In the genomic region with DNA sequence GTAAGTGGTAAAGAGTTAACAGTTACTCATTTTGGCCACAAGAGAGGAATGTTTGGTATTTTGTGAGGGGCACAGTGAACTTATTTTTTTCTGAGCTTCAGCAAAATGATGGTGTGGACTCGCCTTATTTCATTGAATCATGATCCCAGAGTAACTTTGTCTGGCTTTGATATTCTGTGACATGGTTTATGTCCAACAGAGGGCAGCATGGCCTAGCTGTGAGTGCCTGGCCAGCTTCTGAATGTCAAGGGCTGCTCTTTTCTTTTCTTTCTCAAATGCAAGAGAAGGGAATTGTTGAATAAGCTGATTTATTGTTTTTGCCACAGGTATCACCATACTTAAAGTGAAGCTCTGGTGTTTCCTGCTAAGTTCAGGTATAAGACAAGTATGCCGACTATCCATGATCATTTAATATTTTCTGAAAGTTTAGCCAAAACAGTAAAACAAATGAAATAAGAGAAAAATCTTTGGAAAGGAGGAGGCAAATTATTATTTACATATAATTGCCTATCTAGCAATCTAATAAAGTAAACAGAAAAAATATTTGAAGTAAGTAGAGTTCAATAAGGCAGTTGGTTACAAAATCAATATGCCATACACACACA, we compare ENCODE assay signal across 8 cellular contexts. TPM values are rescaled to one million over a fixed set of nuclear protein-coding genes. Genes with fewer than 3 reads are reported as not detected.
DNase-seq lines count a peak whose midpoint lies in the region; ATAC-seq and TF ChIP-seq lines count a peak whose summit lies in the region.

No MANE protein-coding gene starts in this region.

- H3K23ac ChIP-seq in mesendoderm (ENCODE audit: low read length) = no peak overlapping the region

- H3K79me2 ChIP-seq in GM23248 (ENCODE audit: insufficient read depth) (no peaks in the 10 kb centered on the region), mesendoderm (ENCODE audit: control insufficient read depth, insufficient read depth, low read length) (no peaks in the 10 kb centered on the region)

- no peak for ATAC-seq in HG03342 (IDR thresholded peaks at IDR 0.05; ENCODE audit: unreplicated experiment)
- ATAC-seq in HG02623 (IDR thresholded peaks at IDR 0.05; ENCODE audit: unreplicated experiment) = no peak

- WGBS in GM23248 (ENCODE audit: low coverage in 1 of 2, low lambda C conversion rate in 2 of 2, missing lambda C conversion rate in 2 of 2), 2 experiments = 70 to 82% methylated on average over 2 of the region's 2 CpGs
- WGBS in mesendoderm (ENCODE audit: extremely low coverage, insufficient coverage, low lambda C conversion rate) = no CpG with 5 or more reads among the region's 2 CpGs

- H2BK15ac ChIP-seq in mesendoderm (replicated peaks; ENCODE audit: low read depth) = no peak overlapping the region

- no peak overlapping the region for H2AK5ac ChIP-seq in mesendoderm (ENCODE audit: low read length)

- no peaks in the 10 kb centered on the region for H3F3A ChIP-seq in GM23248 (ENCODE audit: insufficient read depth)

- H3K4me3 ChIP-seq in GM23248 (no peak overlapping the region), dorsolateral prefrontal cortex (no peak overlapping the region), mesendoderm (ENCODE audit: low read length) (no peak overlapping the region)

- in situ Hi-C loops in GM23248 (cut with MboI) = no loop called here

- no peak overlapping the region for H3K18ac ChIP-seq in mesendoderm (ENCODE audit: low read length)

- no peak overlapping the region for H2BK5ac ChIP-seq in mesendoderm (ENCODE audit: low read length)

- H3K9ac ChIP-seq in GM23248 = no peak overlapping the region
- no peak overlapping the region for H3K9ac ChIP-seq in mesendoderm (ENCODE audit: low read length)

- H4K20me1 ChIP-seq in GM23248 (ENCODE audit: insufficient read depth) = no peaks in the 10 kb centered on the region

- H3K4ac ChIP-seq in mesendoderm (ENCODE audit: low read depth, low read length) = no peak overlapping the region

- peak in 55 of 56 donors; percentile 48 to 84 (median 69) for TF ChIP-seq CTCF in dorsolateral prefrontal cortex (IDR thresholded peaks at IDR 0.05 in 54 of 56, conservative IDR thresholded peaks at IDR 0.05 in 2 of 56; ENCODE audit: low read depth in 1 of 56, partially characterized antibody in 56 of 56)

- intact Hi-C loops in dorsolateral prefrontal cortex (cut with DNase I) = no loop called here

- H3K79me1 ChIP-seq in mesendoderm (ENCODE audit: low read length) = no peaks in the 10 kb centered on the region

- H3K36me3 ChIP-seq in GM23248 (ENCODE audit: low read depth) (peaks cover 7% of the 10 kb centered on the region; the same call in 1 of the 2 replicates), mesendoderm (ENCODE audit: control insufficient read depth, insufficient read depth, low read length) (no peaks in the 10 kb centered on the region)

- DNase-seq in AG08395 (ENCODE audit: low spot score) (peak; percentile 52), GM23248 (peak; percentile 64), NCI-H82 treated with DMSO at 0.1 percent for 48 hours (lab: John Stamatoyannopoulos, UW; ENCODE audit: unreplicated experiment) (peak; percentile 39), dorsolateral prefrontal cortex (peak in 6 of 10 donors; percentile 30 to 60 (median 46)), mesendoderm (peak; percentile 45), NCI-H1048 (lab: John Stamatoyannopoulos, UW) (no peak)

- H3K9me3 ChIP-seq in GM23248 (ENCODE audit: low read depth) = no peaks in the 10 kb centered on the region

- H3K27me3 ChIP-seq in GM23248 (replicated peaks; ENCODE audit: insufficient read depth) = no peaks in the 10 kb centered on the region
- H3K27me3 ChIP-seq in dorsolateral prefrontal cortex = no peaks in the 10 kb centered on the region
- no peaks in the 10 kb centered on the region for H3K27me3 ChIP-seq in mesendoderm (ENCODE audit: insufficient read depth, low read length, poor library complexity)

- H2BK120ac ChIP-seq in mesendoderm (ENCODE audit: low read depth, low read length) = no peak overlapping the region

- no peak overlapping the region for H3K56ac ChIP-seq in mesendoderm (ENCODE audit: low read length)

- H3K4me2 ChIP-seq in GM23248 (ENCODE audit: unreplicated experiment) (no peak overlapping the region), mesendoderm (ENCODE audit: low read length) (no peak overlapping the region)

- H3K4me1 ChIP-seq in GM23248 (ENCODE audit: insufficient read depth) (peaks cover 15% of the 10 kb centered on the region), mesendoderm (ENCODE audit: control insufficient read depth, low read depth, low read length) (no peaks in the 10 kb centered on the region)

- no peaks in the 10 kb centered on the region for H3K9me2 ChIP-seq in GM23248 (ENCODE audit: insufficient read depth)

- H3K27ac ChIP-seq in GM23248 (no peak overlapping the region), dorsolateral prefrontal cortex (no peak overlapping the region), mesendoderm (ENCODE audit: low read depth, low read length) (no peak overlapping the region)

- no peak overlapping the region for H4K5ac ChIP-seq in mesendoderm (ENCODE audit: low read length)

- no peak overlapping the region for H2AFZ ChIP-seq in GM23248

- no peak overlapping the region for H4K8ac ChIP-seq in mesendoderm (ENCODE audit: low read depth, low read length)

RNA-seq across cellular contexts. Expression of a gene that starts 31.7 kb away (rescaled TPM):
- 4.8 and 11.5 TPM in 2 replicates for total RNA-seq in GM23248 (2014; rRNA removed; shearing (Covaris generic))
- 93.7 and 95.9 TPM in 2 replicates for polyA plus RNA-seq in GM23248 (2016; fragmentation: Nextera tagmentation; extraction: Ambion mirVana)
- total RNA-seq in dorsolateral prefrontal cortex = 10 to 100 TPM; 21.8 to 47.2 (median 35.2) TPM
- polyA plus RNA-seq in mesendoderm (2013, experiment 1 of 2) = 93.8 TPM
- polyA plus RNA-seq in mesendoderm (2013, experiment 2 of 2) = 93.6 TPM

RNA-seq across cellular contexts. Expression of a gene that starts 34.6 kb away (rescaled TPM):
- total RNA-seq in GM23248 (2014; rRNA removed; shearing (Covaris generic)) = 10.6 and 13.8 TPM in 2 replicates
- polyA plus RNA-seq in GM23248 (2016; fragmentation: Nextera tagmentation; extraction: Ambion mirVana) = 9.1 and 9.4 TPM in 2 replicates
- total RNA-seq in dorsolateral prefrontal cortex = 10 to 100 TPM; 11.2 to 25.6 (median 17.6) TPM
- 22.8 TPM for polyA plus RNA-seq in mesendoderm (2013, experiment 1 of 2)
- 23.1 TPM for polyA plus RNA-seq in mesendoderm (2013, experiment 2 of 2)

RNA-seq across cellular contexts. Expression of a gene that starts 41.0 kb away (rescaled TPM):
- total RNA-seq in GM23248 (2014; rRNA removed; shearing (Covaris generic)) = not detected in 2 replicates
- not detected in 2 replicates for polyA plus RNA-seq in GM23248 (2016; fragmentation: Nextera tagmentation; extraction: Ambion mirVana)
- total RNA-seq in dorsolateral prefrontal cortex = 1 to 10 TPM in 34 of 120 experiments, under 1 TPM in 86; 0.10 to 2.2 (median 0.78) TPM
- 0.01 TPM for polyA plus RNA-seq in mesendoderm (2013, experiment 1 of 2)
- 0.01 TPM for polyA plus RNA-seq in mesendoderm (2013, experiment 2 of 2)
